In the genomic region with DNA sequence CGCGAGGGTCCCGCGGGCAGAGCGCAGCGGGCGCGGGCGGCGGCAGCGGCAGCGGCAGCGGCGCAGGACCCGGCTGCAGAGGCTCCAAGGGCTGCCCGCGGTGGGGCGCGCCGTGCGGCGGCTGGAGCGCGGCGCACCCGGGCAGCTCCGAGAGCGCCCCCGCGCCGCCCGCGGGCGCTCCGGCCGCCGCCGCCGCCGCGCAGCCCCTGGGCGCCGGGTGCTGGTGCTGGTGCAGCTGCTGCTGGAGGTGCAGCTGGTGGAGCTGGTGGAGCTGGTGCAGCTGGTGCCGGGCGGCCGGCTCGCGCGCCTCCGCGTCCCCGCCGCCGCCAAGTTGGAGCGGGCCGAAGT, we compare ENCODE assay signal across 8 cellular contexts. TPM values are rescaled to one million over a fixed set of nuclear protein-coding genes. Genes with fewer than 3 reads are reported as not detected.
DNase-seq lines count a peak whose midpoint lies in the region; ATAC-seq, FAIRE-seq and TF ChIP-seq lines count a peak whose summit lies in the region.

No MANE protein-coding gene starts in this region.

- no peak overlapping the region for H3K9ac ChIP-seq in muscle layer of colon (ENCODE audit: low read length)

- H3K4me1 ChIP-seq in DOHH2 (ENCODE audit: control insufficient read depth, low read length) (peaks cover 43% of the 10 kb centered on the region), muscle layer of colon (ENCODE audit: insufficient read depth, low read length) (peaks cover 18% of the 10 kb centered on the region)

- no peak for FAIRE-seq in bronchial epithelial cell (lab: Jason Lieb, UNC)

- ATAC-seq in GM21390 (IDR thresholded peaks at IDR 0.05; ENCODE audit: unreplicated experiment) (peak; percentile 14), GM19351 (IDR thresholded peaks at IDR 0.05; ENCODE audit: unreplicated experiment) (no peak), HG03469 (IDR thresholded peaks at IDR 0.05; ENCODE audit: unreplicated experiment) (no peak)

- DNase-seq in LHCN-M2 (ENCODE audit: low read depth) (peak; percentile 52), bronchial epithelial cell (ENCODE audit: low read depth) (no peak), hepatic stellate cell (ENCODE audit: low spot score) (no peak)

- no peaks in the 10 kb centered on the region for H3K36me3 ChIP-seq in DOHH2 (ENCODE audit: control insufficient read depth, low read length)
- no peaks in the 10 kb centered on the region for H3K36me3 ChIP-seq in bronchial epithelial cell (ENCODE audit: control insufficient read depth, insufficient read depth, low read length)
- no peaks in the 10 kb centered on the region for H3K36me3 ChIP-seq in muscle layer of colon (ENCODE audit: insufficient read depth, low read length)

- TF ChIP-seq CTCF in DOHH2 (IDR thresholded peaks at IDR 0.05; ENCODE audit: low read depth, low read length, poor library complexity, severe bottlenecking) (no peak), bronchial epithelial cell (IDR thresholded peaks at IDR 0.05; ENCODE audit: insufficient read depth, low read length, severe bottlenecking) (no peak)

- H3K27ac ChIP-seq in DOHH2 (ENCODE audit: low read depth, low read length) (no peak overlapping the region), muscle layer of colon (ENCODE audit: low read depth, low read length) (peak overlapping the region; percentile 91)

- H3K27me3 ChIP-seq in DOHH2 (ENCODE audit: control insufficient read depth, low read length) (peaks cover 72% of the 10 kb centered on the region), bronchial epithelial cell (ENCODE audit: control insufficient read depth, insufficient read depth, low read length) (no peaks in the 10 kb centered on the region), muscle layer of colon (ENCODE audit: control insufficient read depth in 1 of 2, insufficient read depth in 2 of 2, low read length in 2 of 2) (no peaks in the 10 kb centered on the region)

- no peaks in the 10 kb centered on the region for H3K79me2 ChIP-seq in DOHH2 (ENCODE audit: control insufficient read depth, low read length)

- H4K20me1 ChIP-seq in DOHH2 (ENCODE audit: control insufficient read depth, insufficient read depth, low read depth, low read length): 0 out of 2 replicates have a peak, but pooled peaks cover 2% of the 10 kb centered on the region

- H3K4me2 ChIP-seq in DOHH2 (ENCODE audit: low read length): peak overlapping the region; percentile 68

- H3K4me3 ChIP-seq in DOHH2 (ENCODE audit: low read length) (peak overlapping the region; percentile 70), bronchial epithelial cell (ENCODE audit: low read depth, low read length) (peak overlapping the region; percentile 88), muscle layer of colon (ENCODE audit: low read depth in 1 of 2, low read length in 2 of 2) (peak overlapping the region; percentile 70 to 85)

- H3K9me2 ChIP-seq in DOHH2 (replicated peaks; ENCODE audit: control insufficient read depth, low read length): no peaks in the 10 kb centered on the region

- H3K9me3 ChIP-seq in DOHH2 (ENCODE audit: control insufficient read depth, insufficient read depth, low read length) (no peaks in the 10 kb centered on the region), muscle layer of colon (ENCODE audit: low read length) (no peaks in the 10 kb centered on the region)

- peaks cover 7% of the 10 kb centered on the region; the same call in 1 of the 2 replicates for H3F3A ChIP-seq in DOHH2 (ENCODE audit: control insufficient read depth, insufficient read depth)

RNA-seq across cellular contexts. Expression of a gene that starts 0.6 kb away (rescaled TPM):
- total RNA-seq in LHCN-M2 (2014; rRNA removed) (10.7 and 12.5 TPM in 2 replicates), bronchial epithelial cell (15.7 and 19.5 TPM in 2 replicates)
- polyA plus RNA-seq in LHCN-M2 (2012): 5.1 TPM
